ENCODE assay signal across 18 cellular contexts in genomic region chr5:160774006-160774405, GRCh38.
"Had no signal": no experiment of that assay in that cellular context is flagged by ENCODE, and none has a peak within 500 bp of the region (broad histone marks: within the 10 kb centered on the region; RNA-seq: fewer than 3 reads in every experiment).

No MANE protein-coding gene starts in this region.

- H3K4me1 Mint-ChIP-seq: activated B cell treated with CpG ODN at 0.5 μM for 24 hours had no signal

- ATAC-seq: activated naive CD4-positive, alpha-beta T cell treated with anti-CD3 and anti-CD28 coated beads, Interleukin-2, amount 50 U/mL, for 72 hours; left lobe of liver; natural killer cell treated with Interleukin-12 subunit alpha and Interleukin-12 subunit beta and Interleukin-15 and Interleukin-18, amount 100 ng/mL, for 72 hours; stimulated activated naive CD8-positive, alpha-beta T cell treated with anti-CD3 and anti-CD28 coated beads, Interleukin-15, Interleukin-2, amounts not matched to agents 100 U/mL and 50 U/mL, for 24 hours had no signal

- H3K9me3 Mint-ChIP-seq: activated B cell treated with CpG ODN at 0.5 μM for 24 hours; activated CD4-positive, alpha-beta memory T cell treated with anti-CD3 and anti-CD28 coated beads for 36 hours; activated naive CD4-positive, alpha-beta T cell treated with anti-CD3 and anti-CD28 coated beads, Interleukin-2, amount 50 U/mL, for 72 hours; activated T-helper 1 cell treated with anti-CD3 and anti-CD28 coated beads, Interleukin-12 subunit alpha, Interleukin-12 subunit beta, Interleukin-2, Interleukin-4 antibody, amounts not matched to agents 30 ng/mL and 10 ng/mL and 1 ng/mL, durations not matched to agents 14 hours and 24 hours and 36 hours; endodermal cell; natural killer cell treated with Interleukin-12 subunit alpha and Interleukin-12 subunit beta and Interleukin-15 and Interleukin-18, amount 100 ng/mL, for 72 hours had no signal

- H3K36me3 Mint-ChIP-seq: activated CD4-positive, alpha-beta memory T cell treated with anti-CD3 and anti-CD28 coated beads for 36 hours; activated naive CD4-positive, alpha-beta T cell treated with anti-CD3 and anti-CD28 coated beads, Interleukin-2, amount 50 U/mL, for 72 hours; natural killer cell treated with Interleukin-12 subunit alpha and Interleukin-12 subunit beta and Interleukin-15 and Interleukin-18, amount 100 ng/mL, for 72 hours had no signal

- H3K4me3 Mint-ChIP-seq: activated B cell treated with CpG ODN at 0.5 μM for 24 hours; activated CD4-positive, alpha-beta memory T cell treated with anti-CD3 and anti-CD28 coated beads for 36 hours; activated T-helper 1 cell treated with anti-CD3 and anti-CD28 coated beads, Interleukin-12 subunit alpha, Interleukin-12 subunit beta, Interleukin-2, Interleukin-4 antibody, amounts not matched to agents 30 ng/mL and 10 ng/mL and 1 ng/mL, durations not matched to agents 14 hours and 24 hours and 36 hours; endodermal cell; natural killer cell treated with Interleukin-12 subunit alpha and Interleukin-12 subunit beta and Interleukin-15 and Interleukin-18, amount 100 ng/mL, for 72 hours had no signal

- H3K9me3 ChIP-seq: adrenal gland, right atrium auricular region, vagina had no signal

- DNase-seq: activated B cell treated with CpG ODN at 0.5 μM for 24 hours; activated CD4-positive, alpha-beta memory T cell treated with anti-CD3 and anti-CD28 coated beads for 36 hours; activated CD4-positive, alpha-beta T cell treated with anti-CD3 and anti-CD28 coated beads for 4 hours; activated gamma-delta T cell treated with Interleukin-2 at 50 U/mL for 16 hours; activated T-cell treated with anti-CD3 and anti-CD28 coated beads for 4 hours; adrenal gland; endodermal cell; foreskin fibroblast; stimulated activated naive CD8-positive, alpha-beta T cell treated with anti-CD3 and anti-CD28 coated beads, Interleukin-15, Interleukin-2, amounts not matched to agents 100 U/mL and 50 U/mL, for 24 hours; trophoblast cell had no signal

- H3K27me3 Mint-ChIP-seq: progenitor cell of endocrine pancreas had no signal

- H3K4me1 ChIP-seq: adrenal gland, right atrium auricular region, vagina had no signal

- H3K27ac Mint-ChIP-seq: activated B cell treated with CpG ODN at 0.5 μM for 24 hours; activated CD4-positive, alpha-beta memory T cell treated with anti-CD3 and anti-CD28 coated beads for 36 hours; activated naive CD4-positive, alpha-beta T cell treated with anti-CD3 and anti-CD28 coated beads, Interleukin-2, amount 50 U/mL, for 72 hours; activated T-helper 1 cell treated with anti-CD3 and anti-CD28 coated beads, Interleukin-12 subunit alpha, Interleukin-12 subunit beta, Interleukin-2, Interleukin-4 antibody, amounts not matched to agents 30 ng/mL and 10 ng/mL and 1 ng/mL, durations not matched to agents 14 hours and 24 hours and 36 hours; natural killer cell treated with Interleukin-12 subunit alpha and Interleukin-12 subunit beta and Interleukin-15 and Interleukin-18, amount 100 ng/mL, for 72 hours had no signal

- H3K27me3 ChIP-seq: adrenal gland, right atrium auricular region, vagina had no signal

- H3K27ac ChIP-seq: adrenal gland, epithelial cell of prostate, right atrium auricular region, vagina had no signal
